22 cellular contexts compared by ENCODE assay signal in the genomic region with DNA sequence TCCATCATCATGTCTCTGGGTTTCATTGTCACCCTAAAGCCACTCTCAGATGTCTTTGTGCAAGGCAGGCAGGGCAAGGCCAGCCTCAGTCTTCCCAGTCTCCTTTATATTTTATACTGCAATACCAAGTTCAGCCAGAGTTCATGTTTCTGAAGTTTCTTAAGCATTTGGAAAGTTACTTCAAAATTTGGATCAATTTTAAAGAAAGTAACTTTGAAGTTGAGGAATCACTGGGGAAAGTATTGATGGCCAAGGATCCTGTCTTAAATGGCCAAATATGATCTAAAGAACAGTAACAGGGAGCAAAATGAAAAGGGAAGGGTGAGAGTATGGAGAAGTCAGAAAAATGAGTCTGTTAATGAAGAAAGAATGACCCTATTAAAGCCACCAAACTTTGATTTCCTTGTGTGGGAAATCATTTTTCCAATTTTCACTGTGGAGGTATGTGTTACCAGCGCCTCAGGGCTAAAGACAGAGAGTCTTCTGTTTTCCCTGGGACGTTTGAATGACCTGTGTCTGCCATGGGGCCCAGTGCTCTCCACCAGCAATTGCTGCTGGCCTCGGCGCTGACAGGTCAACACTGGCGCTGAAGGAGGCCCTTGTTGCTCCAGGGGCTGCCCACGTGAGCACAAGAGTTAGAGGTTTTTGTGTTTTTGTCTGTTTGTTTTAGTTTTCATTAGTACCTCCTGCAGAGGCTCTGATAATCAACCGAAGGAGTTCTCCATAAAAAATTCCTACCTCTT.
DNase-seq lines count a peak whose midpoint lies in the region; ATAC-seq and TF ChIP-seq lines count a peak whose summit lies in the region.
"Had no signal": no experiment of that assay in that cellular context is flagged by ENCODE, and none has a peak within 500 bp of the region (broad histone marks: within the 10 kb centered on the region; RNA-seq: fewer than 3 reads in every experiment).

No MANE protein-coding gene starts in this region.

- dilution Hi-C loops in IMR-90 (cut with HindIII; ENCODE audit: low sequenced_read_pairs, unreplicated experiment), result no loop called here

- no peak overlapping the region for H4K5ac ChIP-seq in IMR-90 (ENCODE audit: low read depth, low read length)

- H3K27me3 ChIP-seq in IMR-90 (ENCODE audit: control insufficient read depth, insufficient read depth, low read length), result no peaks in the 10 kb centered on the region
- H3K27me3 ChIP-seq: adrenal gland, colonic mucosa, sigmoid colon, uterus had no signal

- TF ChIP-seq RAD21 in IMR-90 (IDR thresholded peaks at IDR 0.05; ENCODE audit: low read length), result no peak

- ATAC-seq in IMR-90 (ENCODE audit: low read depth), result no peak
- ATAC-seq in naive thymus-derived CD8-positive, alpha-beta T cell, result no peak
- ATAC-seq: activated T-cell treated with anti-CD3 and anti-CD28 coated beads, Interleukin-2, amount 50 U/mL, for 4 hours; stimulated activated memory B cell treated with anti-CD40 and anti-IgM and Interleukin-4, amounts not matched to agents 10 μg/mL and 1 μg/mL and 100 μg/mL, for 72 hours had no signal

- peaks cover 0 to 5% of the 10 kb centered on the region in 2 experiments; a peak in 1 of 4 replicates for H3K79me1 ChIP-seq in IMR-90 (ENCODE audit: low read depth in 1 of 2, low read length in 2 of 2)

- H3K9me3 Mint-ChIP-seq in brain (no peaks in the 10 kb centered on the region), type B pancreatic cell (no peaks in the 10 kb centered on the region)
- H3K9me3 Mint-ChIP-seq in naive thymus-derived CD8-positive, alpha-beta T cell, result no peaks in the 10 kb centered on the region
- no peaks in the 10 kb centered on the region for H3K9me3 Mint-ChIP-seq in T-helper 2 cell treated with Interferon-gamma antibody and Interleukin-4, amounts not matched to agents 5 μg/mL and 100 μg/mL, for 36 hours
- H3K9me3 Mint-ChIP-seq: activated CD4-positive, alpha-beta T cell treated with anti-CD3 and anti-CD28 coated beads, Interleukin-2, amount 10 ng/mL, durations not matched to agents 24 days and 14 days; activated T-cell treated with anti-CD3 and anti-CD28 coated beads, Interleukin-2, amount 50 U/mL, for 4 hours; stimulated activated memory B cell treated with anti-CD40 and anti-IgM and Interleukin-4, amounts not matched to agents 10 μg/mL and 1 μg/mL and 100 μg/mL, for 72 hours had no signal

- peaks cover 4% of the 10 kb centered on the region for H3K27me3 Mint-ChIP-seq in brain
- H3K27me3 Mint-ChIP-seq in type B pancreatic cell, result no peaks in the 10 kb centered on the region
- H3K27me3 Mint-ChIP-seq in naive thymus-derived CD8-positive, alpha-beta T cell, result no peaks in the 10 kb centered on the region
- no peaks in the 10 kb centered on the region for H3K27me3 Mint-ChIP-seq in T-helper 2 cell treated with Interferon-gamma antibody and Interleukin-4, amounts not matched to agents 5 μg/mL and 100 μg/mL, for 36 hours (ENCODE audit: low read depth)
- H3K27me3 Mint-ChIP-seq: activated CD4-positive, alpha-beta T cell treated with anti-CD3 and anti-CD28 coated beads, Interleukin-2, amount 10 ng/mL, durations not matched to agents 24 days and 14 days; stimulated activated memory B cell treated with anti-CD40 and anti-IgM and Interleukin-4, amounts not matched to agents 10 μg/mL and 1 μg/mL and 100 μg/mL, for 72 hours had no signal

- no peak overlapping the region for H4K91ac ChIP-seq in IMR-90 (ENCODE audit: insufficient read depth, low read depth, low read length)

- in situ Hi-C loops in IMR-90 (cut with MboI; ENCODE audit: low sequenced_read_pairs), result no loop called here

- H3K14ac ChIP-seq in IMR-90 (replicated peaks; ENCODE audit: low read depth, low read length), result no peak overlapping the region

- H3K36me3 ChIP-seq in IMR-90 (ENCODE audit: control insufficient read depth, insufficient read depth, low read length) (peaks cover 13% of the 10 kb centered on the region), mesodermal cell (ENCODE audit: control insufficient read depth, insufficient read depth, low read length) (peaks cover 83% of the 10 kb centered on the region)
- H3K36me3 ChIP-seq: colonic mucosa, uterus had no signal

- no peak overlapping the region for H2BK5ac ChIP-seq in IMR-90 (ENCODE audit: low read depth, low read length, poor library complexity, severe bottlenecking)

- peak overlapping the region in 3 of 5 experiments; percentile 16 to 96 (median 20) for H3K27ac Mint-ChIP-seq in brain
- peak overlapping the region; percentile 15 for H3K27ac Mint-ChIP-seq in type B pancreatic cell
- no peak overlapping the region for H3K27ac Mint-ChIP-seq in naive thymus-derived CD8-positive, alpha-beta T cell
- H3K27ac Mint-ChIP-seq in T-helper 2 cell treated with Interferon-gamma antibody and Interleukin-4, amounts not matched to agents 5 μg/mL and 100 μg/mL, for 36 hours, result no peak overlapping the region
- H3K27ac Mint-ChIP-seq: activated CD4-positive, alpha-beta T cell treated with anti-CD3 and anti-CD28 coated beads, Interleukin-2, amount 10 ng/mL, durations not matched to agents 24 days and 14 days; stimulated activated memory B cell treated with anti-CD40 and anti-IgM and Interleukin-4, amounts not matched to agents 10 μg/mL and 1 μg/mL and 100 μg/mL, for 72 hours had no signal

- no peak overlapping the region for H3K56ac ChIP-seq in IMR-90 (ENCODE audit: extremely low read depth, insufficient read depth, low read length)

- TF ChIP-seq CTCF in IMR-90 (conservative IDR thresholded peaks at IDR 0.05; ENCODE audit: low read depth, low read length) (no peak), brain (conservative IDR thresholded peaks at IDR 0.05) (peak in 1 of 2 experiments; percentile 42), type B pancreatic cell (conservative IDR thresholded peaks at IDR 0.05) (peak; percentile 72)

- no peak overlapping the region for H2BK120ac ChIP-seq in IMR-90 (ENCODE audit: low read depth, low read length)

- no peak overlapping the region for H2AK9ac ChIP-seq in IMR-90 (replicated peaks; ENCODE audit: low read depth, low read length, poor library complexity)

- BruUV-seq in IMR-90 (replicated peaks; lab: Mats Ljungman, UMichigan), result no TSS peak

- peaks cover 4% of the 10 kb centered on the region; the same call in 1 of the 2 replicates for H3K9me1 ChIP-seq in IMR-90 (ENCODE audit: insufficient read depth, low read length)

- no peak overlapping the region for H3K4ac ChIP-seq in IMR-90 (ENCODE audit: low read depth, low read length)

- no peak overlapping the region for H3K9ac ChIP-seq in IMR-90 (ENCODE audit: low read depth, low read length)
- H3K9ac ChIP-seq: KMS-11 had no signal

- no peak overlapping the region for H3K18ac ChIP-seq in IMR-90 (ENCODE audit: low read depth, low read length)

- no peaks in the 10 kb centered on the region for H4K20me1 ChIP-seq in IMR-90 (ENCODE audit: insufficient read depth, low read length)

- H3K4me3 Mint-ChIP-seq in brain (peak overlapping the region in 1 of 5 experiments; percentile 30), type B pancreatic cell (peak overlapping the region; percentile 35)
- H3K4me3 Mint-ChIP-seq in naive thymus-derived CD8-positive, alpha-beta T cell, result no peak overlapping the region
- H3K4me3 Mint-ChIP-seq in T-helper 2 cell treated with Interferon-gamma antibody and Interleukin-4, amounts not matched to agents 5 μg/mL and 100 μg/mL, for 36 hours, result no peak overlapping the region
- H3K4me3 Mint-ChIP-seq: activated CD4-positive, alpha-beta T cell treated with anti-CD3 and anti-CD28 coated beads, Interleukin-2, amount 10 ng/mL, durations not matched to agents 24 days and 14 days; activated T-cell treated with anti-CD3 and anti-CD28 coated beads, Interleukin-2, amount 50 U/mL, for 4 hours; stimulated activated memory B cell treated with anti-CD40 and anti-IgM and Interleukin-4, amounts not matched to agents 10 μg/mL and 1 μg/mL and 100 μg/mL, for 72 hours had no signal

- H2BK15ac ChIP-seq in IMR-90 (ENCODE audit: low read depth, low read length), result no peak overlapping the region

- no peaks in the 10 kb centered on the region for H3K9me3 ChIP-seq in IMR-90 (ENCODE audit: control insufficient read depth, insufficient read depth, low read length)
- H3K9me3 ChIP-seq in mesodermal cell (ENCODE audit: control insufficient read depth, low read length), result no peaks in the 10 kb centered on the region
- H3K9me3 ChIP-seq: adrenal gland, colonic mucosa, sigmoid colon, uterus had no signal

- POLR2A ChIA-PET in IMR-90 (lab: Charles Lee; ENCODE audit: unreplicated experiment), result no interaction called here
- POLR2A ChIA-PET in naive thymus-derived CD8-positive, alpha-beta T cell (lab: Charles Lee), result no interaction called here

- CTCF ChIA-PET in IMR-90 (lab: Yijun Ruan, JAX), result interaction anchor here (1.4 kb wide), 1 partner anchor 20 kb away, joined by 3 read pairs; no protein-coding TSS in a partner anchor

- no peak overlapping the region for H3K4me2 ChIP-seq in IMR-90 (ENCODE audit: low read depth, low read length)
- H3K4me2 ChIP-seq: KMS-11 had no signal

- no peak overlapping the region for H4K8ac ChIP-seq in IMR-90 (ENCODE audit: low read depth in 2 of 2, low read length in 2 of 2)

- H3K4me1 Mint-ChIP-seq in brain (peaks cover 78% of the 10 kb centered on the region), type B pancreatic cell (ENCODE audit: unreplicated experiment) (peaks cover 38% of the 10 kb centered on the region)
- H3K4me1 Mint-ChIP-seq in naive thymus-derived CD8-positive, alpha-beta T cell, result no peaks in the 10 kb centered on the region
- no peaks in the 10 kb centered on the region for H3K4me1 Mint-ChIP-seq in T-helper 2 cell treated with Interferon-gamma antibody and Interleukin-4, amounts not matched to agents 5 μg/mL and 100 μg/mL, for 36 hours (ENCODE audit: low read depth)
- H3K4me1 Mint-ChIP-seq: activated CD4-positive, alpha-beta T cell treated with anti-CD3 and anti-CD28 coated beads, Interleukin-2, amount 10 ng/mL, durations not matched to agents 24 days and 14 days; stimulated activated memory B cell treated with anti-CD40 and anti-IgM and Interleukin-4, amounts not matched to agents 10 μg/mL and 1 μg/mL and 100 μg/mL, for 72 hours had no signal

- intact Hi-C loops in IMR-90 (cut with micrococcal nuclease), result no loop called here

- TF ChIP-seq POLR2A in IMR-90 (IDR thresholded peaks at IDR 0.05; ENCODE audit: low read depth, low read length), result no peak

- 67% methylated on average over 2 of the region's 7 CpGs; no CpG with 5 or more reads in 1 of the 2 experiments for WGBS in IMR-90 (ENCODE audit: extremely low coverage in 2 of 2, insufficient read length in 1 of 2), 2 experiments
- WGBS in mesodermal cell (ENCODE audit: insufficient coverage in 2 of 2), 2 experiments, result 65 to 66% methylated on average over 2 to 6 of the region's 7 CpGs

- no peak for DNase-seq in IMR-90
- DNase-seq in type B pancreatic cell (ENCODE audit: extremely low spot score, unreplicated experiment), result no peak
- no peak for DNase-seq in AG20443 (ENCODE audit: low spot score)
- DNase-seq in naive thymus-derived CD8-positive, alpha-beta T cell, result no peak
- no peak for DNase-seq in T-helper 2 cell treated with Interferon-gamma antibody and Interleukin-4, amounts not matched to agents 5 μg/mL and 100 μg/mL, for 36 hours (ENCODE audit: low spot score)
- DNase-seq: activated CD4-positive, alpha-beta T cell treated with anti-CD3 and anti-CD28 coated beads, Interleukin-2, amount 10 ng/mL, durations not matched to agents 24 days and 14 days; activated T-cell treated with anti-CD3 and anti-CD28 coated beads, Interleukin-2, amount 50 U/mL, for 4 hours; adrenal gland; colonic mucosa; effector memory CD4-positive, alpha-beta T cell; GF-D8; NCI-H146; NCI-H446 treated with DMSO at 0.1 percent for 48 hours; sigmoid colon; stimulated activated CD4-positive, alpha-beta T cell treated with anti-CD3 and anti-CD28 coated beads, Interleukin-4, amount 100 ng/mL, for 4 hours; uterus had no signal

- H3K23ac ChIP-seq in IMR-90 (ENCODE audit: low read depth, low read length), result no peak overlapping the region

- H3K27ac ChIP-seq in IMR-90 (ENCODE audit: insufficient read depth, low read length) (peak overlapping the region; percentile 31), mesodermal cell (ENCODE audit: low read depth, low read length, severe bottlenecking) (peak overlapping the region; percentile 5)
- H3K27ac ChIP-seq: adrenal gland, C4-2B, colonic mucosa, KMS-11, sigmoid colon, VCaP had no signal

- H3K4me1 ChIP-seq in IMR-90 (ENCODE audit: control insufficient read depth, insufficient read depth, low read length), result peaks cover 12% of the 10 kb centered on the region
- no peaks in the 10 kb centered on the region for H3K4me1 ChIP-seq in mesodermal cell (ENCODE audit: control insufficient read depth, insufficient read depth, low read length, poor library complexity, severe bottlenecking)
- H3K4me1 ChIP-seq: colonic mucosa had no signal

- H3K36me3 Mint-ChIP-seq in brain (peaks cover 46% of the 10 kb centered on the region), type B pancreatic cell (peaks cover 50% of the 10 kb centered on the region)
- peaks cover 0 to 4% (median 0%) of the 10 kb centered on the region in 3 donors for H3K36me3 Mint-ChIP-seq in naive thymus-derived CD8-positive, alpha-beta T cell
- H3K36me3 Mint-ChIP-seq in T-helper 2 cell treated with Interferon-gamma antibody and Interleukin-4, amounts not matched to agents 5 μg/mL and 100 μg/mL, for 36 hours (ENCODE audit: low read depth), result no peaks in the 10 kb centered on the region
- H3K36me3 Mint-ChIP-seq: stimulated activated memory B cell treated with anti-CD40 and anti-IgM and Interleukin-4, amounts not matched to agents 10 μg/mL and 1 μg/mL and 100 μg/mL, for 72 hours had no signal

- no peak overlapping the region for H2AK5ac ChIP-seq in IMR-90 (ENCODE audit: low read depth, low read length)

- H3K4me3 ChIP-seq in IMR-90 (ENCODE audit: insufficient read depth, low read depth, low read length) (no peak overlapping the region), mesodermal cell (ENCODE audit: extremely low read depth, insufficient read depth, low read length, poor library complexity, severe bottlenecking) (no peak overlapping the region)
- H3K4me3 ChIP-seq: adrenal gland, colonic mucosa, sigmoid colon, uterus had no signal

- H2AFZ ChIP-seq in IMR-90 (replicated peaks; ENCODE audit: low read length, poor library complexity), result no peak overlapping the region

- no peak overlapping the region for H2BK20ac ChIP-seq in IMR-90 (ENCODE audit: low read depth, low read length)

Comparison
In these comparisons a context has a peak if more than half of its experiments do, and no peak if none do; other contexts are left out.
1. H3K27ac Mint-ChIP-seq: peak in brain (3 of 5) and type B pancreatic cell (single experiment); none in naive thymus-derived CD8-positive, alpha-beta T cell (0 of 10) and T-helper 2 cell treated with Interferon-gamma antibody and Interleukin-4, amounts not matched to agents 5 μg/mL and 100 μg/mL, for 36 hours (single experiment).